In genomic region chr11:68471360-68472340, GRCh38 we compare ENCODE assay signal across 8 cellular contexts. TPM values are rescaled to one million over a fixed set of nuclear protein-coding genes. Genes with fewer than 3 reads are reported as not detected.
DNase-seq lines count a peak whose midpoint lies in the region; ATAC-seq lines count a peak whose summit lies in the region.

No MANE protein-coding gene starts in this region.

- intact Hi-C loops in dendritic cell treated with granulocyte-macrophage colony-stimulating factor and Interleukin-4, amounts not matched to agents 40 ng/mL and 50 ng/mL, for 4 days (cut with micrococcal nuclease), result no loop called here

- H3K4me3 Mint-ChIP-seq in dendritic cell treated with granulocyte-macrophage colony-stimulating factor and Interleukin-4, amounts not matched to agents 40 ng/mL and 50 ng/mL, for 4 days, result peak overlapping the region; percentile 33

- H3K27ac Mint-ChIP-seq in dendritic cell treated with granulocyte-macrophage colony-stimulating factor and Interleukin-4, amounts not matched to agents 40 ng/mL and 50 ng/mL, for 4 days, result peak overlapping the region; percentile 38

- H3K9me3 Mint-ChIP-seq in dendritic cell treated with granulocyte-macrophage colony-stimulating factor and Interleukin-4, amounts not matched to agents 40 ng/mL and 50 ng/mL, for 4 days, result no peaks in the 10 kb centered on the region

- DNase-seq in H4 (ENCODE audit: low spot score) (peak; percentile 93), T-helper 22 cell (ENCODE audit: low read depth) (peak; percentile 27), NCI-H2081 treated with DMSO at 0.1 percent for 48 hours (lab: John Stamatoyannopoulos, UW) (no peak), DMS114 treated with DMSO at 0.1 percent for 48 hours (lab: John Stamatoyannopoulos, UW; ENCODE audit: unreplicated experiment) (no peak)
- DNase-seq in stimulated activated CD4-positive, alpha-beta T cell treated with anti-CD3 and anti-CD28 coated beads, Interleukin-2, amount 100 ng/mL, for 24 hours, result peak; percentile 49 to 60

- ATAC-seq in GM19328 (IDR thresholded peaks at IDR 0.05; ENCODE audit: unreplicated experiment) (no peak), GM21737 (IDR thresholded peaks at IDR 0.05; ENCODE audit: unreplicated experiment) (no peak)

- peaks cover 45% of the 10 kb centered on the region for H3K36me3 Mint-ChIP-seq in dendritic cell treated with granulocyte-macrophage colony-stimulating factor and Interleukin-4, amounts not matched to agents 40 ng/mL and 50 ng/mL, for 4 days (ENCODE audit: low read depth)

- peaks cover 71% of the 10 kb centered on the region for H3K4me1 Mint-ChIP-seq in dendritic cell treated with granulocyte-macrophage colony-stimulating factor and Interleukin-4, amounts not matched to agents 40 ng/mL and 50 ng/mL, for 4 days (ENCODE audit: low read depth)

- H3K27me3 Mint-ChIP-seq in dendritic cell treated with granulocyte-macrophage colony-stimulating factor and Interleukin-4, amounts not matched to agents 40 ng/mL and 50 ng/mL, for 4 days, result no peaks in the 10 kb centered on the region

RNA-seq across cellular contexts. Expression of gene PPP6R3, which starts 11.1 kb away (rescaled TPM):
- 60.7 and 82.5 TPM in 2 replicates for total RNA-seq in H4 (2014; rRNA removed; shearing (Covaris generic))

Comparison
In these comparisons a context has a peak if more than half of its experiments do, and no peak if none do; other contexts are left out.
1. DNase-seq: peak in H4 (single experiment), T-helper 22 cell (single experiment) and stimulated activated CD4-positive, alpha-beta T cell treated with anti-CD3 and anti-CD28 coated beads, Interleukin-2, amount 100 ng/mL, for 24 hours (2 of 2); none in NCI-H2081 treated with DMSO at 0.1 percent for 48 hours (single experiment) and DMS114 treated with DMSO at 0.1 percent for 48 hours (single experiment).